Comparison of ENCODE assay signal across 15 cellular contexts in genomic region chr17:83135692-83136091, GRCh38.
"Had no signal": no experiment of that assay in that cellular context is flagged by ENCODE, and none has a peak within 500 bp of the region (broad histone marks: within the 10 kb centered on the region; RNA-seq: fewer than 3 reads in every experiment).

No MANE protein-coding gene starts in this region.

- H3K27ac Mint-ChIP-seq: activated CD4-positive, alpha-beta memory T cell treated with anti-CD3 and anti-CD28 coated beads, Interleukin-2, amount 10 ng/mL, durations not matched to agents 7 days and 5 days; activated T-helper 17 cell treated with anti-CD3 and anti-CD28 coated beads, Interleukin-2, amount 50 U/mL, for 72 hours; stimulated activated effector memory CD8-positive, alpha-beta T cell treated with anti-CD3 and anti-CD28 coated beads, Interleukin-12 subunit alpha, Interleukin-12 subunit beta, amount 100 ng/mL, for 72 hours had no signal

- H3K4me3 Mint-ChIP-seq: activated CD4-positive, alpha-beta memory T cell treated with anti-CD3 and anti-CD28 coated beads, Interleukin-2, amount 10 ng/mL, durations not matched to agents 7 days and 5 days; activated T-helper 17 cell treated with anti-CD3 and anti-CD28 coated beads, Interleukin-2, amount 50 U/mL, for 72 hours; brain; stimulated activated effector memory CD8-positive, alpha-beta T cell treated with anti-CD3 and anti-CD28 coated beads, Interleukin-12 subunit alpha, Interleukin-12 subunit beta, amount 100 ng/mL, for 72 hours had no signal

- H3K4me3 ChIP-seq: esophagus squamous epithelium, ovary, SJCRH30, skin epidermis, upper lobe of left lung had no signal

- ATAC-seq: activated naive CD4-positive, alpha-beta T cell treated with anti-CD3 and anti-CD28 coated beads, Interleukin-2, amount 50 U/mL, for 72 hours; activated T-helper 17 cell treated with anti-CD3 and anti-CD28 coated beads, Interleukin-2, amount 50 U/mL, for 72 hours; stimulated activated effector memory CD8-positive, alpha-beta T cell treated with anti-CD3 and anti-CD28 coated beads, Interleukin-12 subunit alpha, Interleukin-12 subunit beta, amount 100 ng/mL, for 72 hours had no signal

- H3K36me3 Mint-ChIP-seq: activated naive CD4-positive, alpha-beta T cell treated with anti-CD3 and anti-CD28 coated beads, Interleukin-2, amount 50 U/mL, for 72 hours; brain; stimulated activated effector memory CD8-positive, alpha-beta T cell treated with anti-CD3 and anti-CD28 coated beads, Interleukin-12 subunit alpha, Interleukin-12 subunit beta, amount 100 ng/mL, for 72 hours had no signal

- H3K4me1 ChIP-seq: esophagus squamous epithelium, upper lobe of left lung had no signal

- DNase-seq: activated CD4-positive, alpha-beta memory T cell treated with anti-CD3 and anti-CD28 coated beads, Interleukin-2, amount 10 ng/mL, durations not matched to agents 7 days and 5 days; amygdala; cerebellar nuclear complex; esophagus squamous epithelium; foreskin fibroblast; glutamatergic neuron; mesenchymal stem cell had no signal

- H3K4me1 Mint-ChIP-seq: activated CD4-positive, alpha-beta memory T cell treated with anti-CD3 and anti-CD28 coated beads, Interleukin-2, amount 10 ng/mL, durations not matched to agents 7 days and 5 days; activated T-helper 17 cell treated with anti-CD3 and anti-CD28 coated beads, Interleukin-2, amount 50 U/mL, for 72 hours had no signal

- H3K36me3 ChIP-seq: esophagus squamous epithelium, ovary, SJCRH30, upper lobe of left lung had no signal

- H3K9me3 ChIP-seq: esophagus squamous epithelium, ovary, SJCRH30, upper lobe of left lung had no signal

- H3K27me3 ChIP-seq: ovary, upper lobe of left lung had no signal

- H3K27ac ChIP-seq: esophagus squamous epithelium, ovary, SJCRH30, skin epidermis, upper lobe of left lung had no signal

- H3K9me3 Mint-ChIP-seq: activated CD4-positive, alpha-beta memory T cell treated with anti-CD3 and anti-CD28 coated beads, Interleukin-2, amount 10 ng/mL, durations not matched to agents 7 days and 5 days; activated naive CD4-positive, alpha-beta T cell treated with anti-CD3 and anti-CD28 coated beads, Interleukin-2, amount 50 U/mL, for 72 hours; activated T-helper 17 cell treated with anti-CD3 and anti-CD28 coated beads, Interleukin-2, amount 50 U/mL, for 72 hours; stimulated activated effector memory CD8-positive, alpha-beta T cell treated with anti-CD3 and anti-CD28 coated beads, Interleukin-12 subunit alpha, Interleukin-12 subunit beta, amount 100 ng/mL, for 72 hours had no signal
